Comparison of ENCODE assay signal across 8 cellular contexts in genomic region chr6:44248579-44248978, GRCh38. TPM values are rescaled to one million over a fixed set of nuclear protein-coding genes. Genes with fewer than 3 reads are reported as not detected.
DNase-seq lines count a peak whose midpoint lies in the region; ATAC-seq and TF ChIP-seq lines count a peak whose summit lies in the region.

No MANE protein-coding gene starts in this region.

- no peaks in the 10 kb centered on the region for H3K27me3 ChIP-seq in SJSA1 (replicated peaks)
- no peaks in the 10 kb centered on the region for H3K27me3 ChIP-seq in esophagus squamous epithelium
- no peaks in the 10 kb centered on the region for H3K27me3 ChIP-seq in prostate gland (replicated peaks; ENCODE audit: insufficient read depth)

- intact Hi-C loops in esophagus squamous epithelium (cut with DNase I) = no loop called here
- intact Hi-C loops in prostate gland (cut with DNase I) = no loop called here

- no peak for TF ChIP-seq CTCF in esophagus squamous epithelium (IDR thresholded peaks at IDR 0.05)
- no peak for TF ChIP-seq CTCF in prostate gland (IDR thresholded peaks at IDR 0.05)

- H3K4me1 ChIP-seq in ES-I3 (ENCODE audit: insufficient read depth, low read length) (peaks cover 8% of the 10 kb centered on the region), SJSA1 (replicated peaks) (peaks cover 24% of the 10 kb centered on the region), esophagus squamous epithelium (peaks cover 16 to 66% (median 31%) of the 10 kb centered on the region in 3 donors), prostate gland (replicated peaks) (peaks cover 9% of the 10 kb centered on the region)

- 0% methylated on average over 1 of the region's 1 CpG for WGBS in esophagus squamous epithelium, 2 donors
- WGBS in prostate gland = 20% methylated on average over 1 of the region's 1 CpG

- H3K36me3 ChIP-seq in ES-I3 (ENCODE audit: insufficient read depth, low read length) (peaks cover 50% of the 10 kb centered on the region), SJSA1 (peaks cover 66% of the 10 kb centered on the region), esophagus squamous epithelium (peaks cover 33 to 54% (median 47%) of the 10 kb centered on the region in 3 donors), prostate gland (peaks cover 21 to 26% of the 10 kb centered on the region in 2 donors)

- H3K4me3 ChIP-seq in SJSA1 (peak overlapping the region; percentile 71), esophagus squamous epithelium (peak overlapping the region; percentile 81 to 94 (median 94)), prostate gland (peak overlapping the region; percentile 98)

- TF ChIP-seq POLR2A in esophagus squamous epithelium (IDR thresholded peaks at IDR 0.05) = no peak
- no peak for TF ChIP-seq POLR2A in prostate gland (IDR thresholded peaks at IDR 0.05)

- H3K27ac ChIP-seq in SJSA1 (peak overlapping the region; percentile 81; the same call in 1 of the 2 replicates), esophagus squamous epithelium (peak overlapping the region; percentile 96 to 99 (median 98)), prostate gland (peak overlapping the region; percentile 98 to 100)

- no peaks in the 10 kb centered on the region for H3K9me3 ChIP-seq in ES-I3 (ENCODE audit: control insufficient read depth, insufficient read depth, low read length)
- H3K9me3 ChIP-seq in SJSA1 (replicated peaks) = no peaks in the 10 kb centered on the region
- H3K9me3 ChIP-seq in esophagus squamous epithelium = no peaks in the 10 kb centered on the region
- no peaks in the 10 kb centered on the region for H3K9me3 ChIP-seq in prostate gland

- no peak for ATAC-seq in HG03378 (IDR thresholded peaks at IDR 0.05; ENCODE audit: unreplicated experiment)

- no peak for DNase-seq in SJSA1 (ENCODE audit: low read depth in 1 of 2, low spot score in 2 of 2)
- no peak for DNase-seq in esophagus squamous epithelium (lab: John Stamatoyannopoulos, UW)
- DNase-seq in prostate gland (ENCODE audit: low spot score) = no peak
- DNase-seq in globus pallidus (ENCODE audit: low spot score) = no peak
- DNase-seq in NCI-H2081 (lab: John Stamatoyannopoulos, UW) = no peak
- DNase-seq in NCI-H524 treated with DMSO at 0.1 percent for 48 hours (lab: John Stamatoyannopoulos, UW) = no peak

- peak overlapping the region; percentile 94 for H3K9ac ChIP-seq in ES-I3 (ENCODE audit: low read depth, low read length)

RNA-seq across cellular contexts. Expression of gene HSP90AB1, which starts 1.7 kb away (rescaled TPM):
- total RNA-seq in SJSA1 (2014; rRNA removed; shearing (Covaris generic)) = 1,415 and 1,548 TPM in 2 replicates
- total RNA-seq in esophagus squamous epithelium (100 to 1,000 TPM; 433 to 696 (median 601) TPM), prostate gland (100 to 1,000 TPM; 650 to 805 TPM)

RNA-seq across cellular contexts. Expression of gene SLC35B2, which starts 8.7 kb away (rescaled TPM):
- 89.9 and 107 TPM in 2 replicates for total RNA-seq in SJSA1 (2014; rRNA removed; shearing (Covaris generic))
- total RNA-seq in esophagus squamous epithelium (10 to 100 TPM in 3 of 4 donors, 1 to 10 TPM in 1; 9.7 to 34.4 (median 21.2) TPM), prostate gland (10 to 100 TPM; 44.5 to 59.9 TPM)

RNA-seq across cellular contexts. Expression of gene NFKBIE, which starts 16.8 kb away (rescaled TPM):
- 17.6 and 37.6 TPM in 2 replicates for total RNA-seq in SJSA1 (2014; rRNA removed; shearing (Covaris generic))
- 10 to 100 TPM in 3 of 4 donors, 1 to 10 TPM in 1; 8.6 to 11.2 (median 10.2) TPM for total RNA-seq in esophagus squamous epithelium
- total RNA-seq in prostate gland = 10 to 100 TPM; 20.8 to 34.4 TPM

RNA-seq across cellular contexts. Expression of gene TMEM151B, which starts 21.7 kb away (rescaled TPM):
- total RNA-seq in SJSA1 (2014; rRNA removed; shearing (Covaris generic)) = not detected in 2 replicates
- not detected for total RNA-seq in esophagus squamous epithelium
- total RNA-seq in prostate gland = 1 to 10 TPM in 1 of 2 donors, under 1 TPM in 1; 0.09 to 1.1 TPM

RNA-seq across cellular contexts. Expression of gene SLC29A1, which starts 25.2 kb away (rescaled TPM):
- 6.7 and 11.0 TPM in 2 replicates for total RNA-seq in SJSA1 (2014; rRNA removed; shearing (Covaris generic))
- 10 to 100 TPM; 12.7 to 24.8 (median 22.3) TPM for total RNA-seq in esophagus squamous epithelium
- 10 to 100 TPM; 18.5 to 58.9 TPM for total RNA-seq in prostate gland
